Comparison of ENCODE assay signal across 26 cellular contexts in genomic region chr18:8632386-8632785, GRCh38.
"Had no signal": no experiment of that assay in that cellular context is flagged by ENCODE, and none has a peak within 500 bp of the region (broad histone marks: within the 10 kb centered on the region; RNA-seq: fewer than 3 reads in every experiment).

No MANE protein-coding gene starts in this region.

- H3K9me3 ChIP-seq: gastroesophageal sphincter, heart left ventricle, mucosa of descending colon, ovary, psoas muscle, sigmoid colon, spleen, testis, tibial artery had no signal

- H3K27me3 ChIP-seq: dorsolateral prefrontal cortex, gastroesophageal sphincter, heart left ventricle, hepatocyte, ovary, sigmoid colon, spleen, testis, tibial artery had no signal

- H3K27ac Mint-ChIP-seq: mesothelial cell of epicardium; stimulated activated memory B cell treated with anti-CD40 and anti-IgM and Interleukin-4, amounts not matched to agents 10 μg/mL and 1 μg/mL and 100 μg/mL, for 72 hours; type B pancreatic cell had no signal

- H3K4me3 ChIP-seq: dorsolateral prefrontal cortex, gastroesophageal sphincter, heart left ventricle, hepatocyte, mucosa of descending colon, ovary, psoas muscle, sigmoid colon, skin epidermis, spleen, testis, tibial artery had no signal

- H3K4me1 ChIP-seq: sigmoid colon, testis had no signal

- H3K36me3 ChIP-seq: ovary had no signal

- H3K9me3 Mint-ChIP-seq: mesothelial cell of epicardium; naive thymus-derived CD4-positive, alpha-beta T cell; stimulated activated memory B cell treated with anti-CD40 and anti-IgM and Interleukin-4, amounts not matched to agents 10 μg/mL and 1 μg/mL and 100 μg/mL, for 72 hours; type B pancreatic cell had no signal

- H3K4me1 Mint-ChIP-seq: stimulated activated memory B cell treated with anti-CD40 and anti-IgM and Interleukin-4, amounts not matched to agents 10 μg/mL and 1 μg/mL and 100 μg/mL, for 72 hours had no signal

- ATAC-seq: gastroesophageal sphincter; heart left ventricle; left lobe of liver; mucosa of descending colon; naive thymus-derived CD4-positive, alpha-beta T cell; right cardiac atrium; stimulated activated memory B cell treated with anti-CD40 and anti-IgM and Interleukin-4, amounts not matched to agents 10 μg/mL and 1 μg/mL and 100 μg/mL, for 72 hours; stimulated activated naive CD8-positive, alpha-beta T cell treated with anti-CD3 and anti-CD28 coated beads, Interleukin-15, Interleukin-2, amounts not matched to agents 100 U/mL and 50 U/mL, for 24 hours had no signal

- H3K27ac ChIP-seq: gastroesophageal sphincter, heart left ventricle, hepatocyte, ovary, psoas muscle, sigmoid colon, skin epidermis, spleen, testis, tibial artery had no signal

- H3K4me3 Mint-ChIP-seq: mesothelial cell of epicardium; naive thymus-derived CD4-positive, alpha-beta T cell; stimulated activated memory B cell treated with anti-CD40 and anti-IgM and Interleukin-4, amounts not matched to agents 10 μg/mL and 1 μg/mL and 100 μg/mL, for 72 hours; type B pancreatic cell had no signal

- DNase-seq: dorsolateral prefrontal cortex; effector CD4-positive, alpha-beta T cell; foreskin fibroblast; heart left ventricle; kidney; mesenchymal stem cell; mucosa of descending colon; naive thymus-derived CD4-positive, alpha-beta T cell; occipital lobe; ovary; psoas muscle; right cardiac atrium; sigmoid colon; spleen; stimulated activated CD4-positive, alpha-beta T cell treated with anti-CD3 and anti-CD28 coated beads, Interleukin-4, amount 100 ng/mL, for 4 hours; stimulated activated naive CD8-positive, alpha-beta T cell treated with anti-CD3 and anti-CD28 coated beads, Interleukin-15, Interleukin-2, amounts not matched to agents 100 U/mL and 50 U/mL, for 24 hours; substantia nigra; testis; tibial artery had no signal

- H3K27me3 Mint-ChIP-seq: naive thymus-derived CD4-positive, alpha-beta T cell; stimulated activated memory B cell treated with anti-CD40 and anti-IgM and Interleukin-4, amounts not matched to agents 10 μg/mL and 1 μg/mL and 100 μg/mL, for 72 hours; type B pancreatic cell had no signal

- H2AFZ ChIP-seq: hepatocyte had no signal

- H3K4me2 ChIP-seq: hepatocyte had no signal
